In genomic region chr6:133225560-133225959, GRCh38 we compare ENCODE assay signal across 27 cellular contexts. TPM values are rescaled to one million over a fixed set of nuclear protein-coding genes. Genes with fewer than 3 reads are reported as not detected.
"Had no signal": no experiment of that assay in that cellular context is flagged by ENCODE, and none has a peak within 500 bp of the region (broad histone marks: within the 10 kb centered on the region; RNA-seq: fewer than 3 reads in every experiment).

No MANE protein-coding gene starts in this region.

- DNase-seq: activated CD4-positive, alpha-beta memory T cell treated with anti-CD3 and anti-CD28 coated beads, Interleukin-2, amount 10 ng/mL, durations not matched to agents 7 days and 5 days; activated CD4-positive, alpha-beta T cell treated with anti-CD3 and anti-CD28 coated beads for 1 hour; activated CD4-positive, alpha-beta T cell treated with anti-CD3 and anti-CD28 coated beads for 4 hours; activated CD4-positive, alpha-beta T cell treated with anti-CD3 and anti-CD28 coated beads, Interleukin-2, amount 10 ng/mL, durations not matched to agents 7 days and 5 days; activated CD4-positive, alpha-beta T cell treated with anti-CD3 and anti-CD28 coated beads, Interleukin-2, amount 50 U/mL, for 4 hours; activated CD4-positive, CD25-positive, alpha-beta regulatory T cell; activated CD8-positive, alpha-beta memory T cell treated with anti-CD3 and anti-CD28 coated beads, Interleukin-2, amount 50 U/mL, for 48 hours; activated effector memory CD4-positive, alpha-beta T cell treated with Interleukin-2 at 50 U/mL for 16 hours; activated gamma-delta T cell treated with Interleukin-2 at 50 U/mL for 16 hours; activated naive CD4-positive, alpha-beta T cell treated with anti-CD3 and anti-CD28 coated beads, Interleukin-2, amount 50 U/mL, for 16 hours; activated naive CD4-positive, alpha-beta T cell treated with Interleukin-2 at 50 U/mL for 16 hours; activated T-cell treated with anti-CD3 and anti-CD28 coated beads for 4 hours; activated T-cell treated with anti-CD3 and anti-CD28 coated beads, Interleukin-2, amount 50 U/mL, for 24 hours; amniotic stem cell; anterior cingulate cortex; brain microvascular endothelial cell; dorsolateral prefrontal cortex; effector memory CD8-positive, alpha-beta T cell; esophagus squamous epithelium; foreskin melanocyte; head of caudate nucleus; T-helper 2 cell had no signal

- H3K27me3 ChIP-seq: dorsolateral prefrontal cortex, esophagus squamous epithelium had no signal

- H3K27ac ChIP-seq: brain microvascular endothelial cell, coronary artery, dorsolateral prefrontal cortex, esophagus squamous epithelium had no signal

- ATAC-seq: activated T-helper 17 cell treated with anti-CD3 and anti-CD28 coated beads, Interleukin-2, amount 50 U/mL, for 72 hours; effector memory CD8-positive, alpha-beta T cell had no signal

- H3K9me3 ChIP-seq: esophagus squamous epithelium had no signal

- FAIRE-seq: astrocyte, bronchial epithelial cell had no signal

- H3K4me3 ChIP-seq: coronary artery, dorsolateral prefrontal cortex, esophagus squamous epithelium had no signal

- H3K4me1 ChIP-seq: esophagus squamous epithelium had no signal

- H3K36me3 ChIP-seq: brain microvascular endothelial cell, esophagus squamous epithelium had no signal

RNA-seq across cellular contexts. Expression of gene EYA4, which starts 15.6 kb away (rescaled TPM):
- total RNA-seq: activated CD4-positive, alpha-beta memory T cell treated with anti-CD3 and anti-CD28 coated beads, Interleukin-2, amount 10 ng/mL, durations not matched to agents 7 days and 5 days; activated CD4-positive, alpha-beta T cell treated with anti-CD3 and anti-CD28 coated beads, Interleukin-2, amount 10 ng/mL, durations not matched to agents 7 days and 5 days; activated T-helper 17 cell treated with anti-CD3 and anti-CD28 coated beads, Interleukin-2, amount 50 U/mL, for 72 hours; T-helper 1 cell treated with Interleukin-12 subunit alpha and Interleukin-12 subunit beta and Interleukin-4 antibody, amounts not matched to agents 30 ng/mL and 1 ng/mL, for 36 hours had no signal
